Comparison of ENCODE assay signal across 17 cellular contexts in genomic region chr18:74084184-74084583, GRCh38.
"Had no signal": no experiment of that assay in that cellular context is flagged by ENCODE, and none has a peak within 500 bp of the region (broad histone marks: within the 10 kb centered on the region; RNA-seq: fewer than 3 reads in every experiment).

No MANE protein-coding gene starts in this region.

- H3K4me1 ChIP-seq: body of pancreas had no signal

- H3K4me3 Mint-ChIP-seq: activated CD4-positive, alpha-beta T cell treated with anti-CD3 and anti-CD28 coated beads, Interleukin-2, amount 10 ng/mL, durations not matched to agents 7 days and 5 days; nephron had no signal

- H3K27ac Mint-ChIP-seq: activated T-helper 2 cell treated with anti-CD3 and anti-CD28 coated beads, Interferon-gamma antibody, Interleukin-2, Interleukin-4, amounts not matched to agents 10 μg/mL and 5 μg/mL and 100 μg/mL, durations not matched to agents 14 hours and 24 hours and 36 hours; nephron had no signal

- ATAC-seq: body of pancreas, heart right ventricle, left lobe of liver had no signal

- H3K27ac ChIP-seq: body of pancreas, coronary artery, heart right ventricle, stomach, thoracic aorta had no signal

- H3K9me3 Mint-ChIP-seq: activated CD4-positive, alpha-beta T cell treated with anti-CD3 and anti-CD28 coated beads, Interleukin-2, amount 10 ng/mL, durations not matched to agents 7 days and 5 days had no signal

- H3K27me3 ChIP-seq: body of pancreas, heart right ventricle, stomach had no signal

- H3K36me3 ChIP-seq: heart right ventricle, stomach, thoracic aorta had no signal

- H3K4me3 ChIP-seq: body of pancreas, coronary artery, heart right ventricle, stomach, thoracic aorta had no signal

- DNase-seq: activated CD4-positive, alpha-beta T cell treated with anti-CD3 and anti-CD28 coated beads, Interleukin-2, amount 10 ng/mL, durations not matched to agents 7 days and 5 days; activated naive CD4-positive, alpha-beta T cell treated with anti-CD3 and anti-CD28 coated beads, Interleukin-2, amount 50 U/mL, for 16 hours; amniotic stem cell; body of pancreas; central memory CD4-positive, alpha-beta T cell; effector CD4-positive, alpha-beta T cell; heart right ventricle; islet precursor cell; mammary epithelial cell; stimulated activated CD4-positive, alpha-beta T cell treated with anti-CD3 and anti-CD28 coated beads, Interleukin-4, amount 100 ng/mL, for 1 hour; stimulated activated CD8-positive, alpha-beta memory T cell treated with anti-CD3 and anti-CD28 coated beads, Interleukin-4, amount 100 ng/mL, for 48 hours; stomach had no signal

- H3K9me3 ChIP-seq: body of pancreas had no signal
